Comparison of ENCODE assay signal across 8 cellular contexts in the genomic region with DNA sequence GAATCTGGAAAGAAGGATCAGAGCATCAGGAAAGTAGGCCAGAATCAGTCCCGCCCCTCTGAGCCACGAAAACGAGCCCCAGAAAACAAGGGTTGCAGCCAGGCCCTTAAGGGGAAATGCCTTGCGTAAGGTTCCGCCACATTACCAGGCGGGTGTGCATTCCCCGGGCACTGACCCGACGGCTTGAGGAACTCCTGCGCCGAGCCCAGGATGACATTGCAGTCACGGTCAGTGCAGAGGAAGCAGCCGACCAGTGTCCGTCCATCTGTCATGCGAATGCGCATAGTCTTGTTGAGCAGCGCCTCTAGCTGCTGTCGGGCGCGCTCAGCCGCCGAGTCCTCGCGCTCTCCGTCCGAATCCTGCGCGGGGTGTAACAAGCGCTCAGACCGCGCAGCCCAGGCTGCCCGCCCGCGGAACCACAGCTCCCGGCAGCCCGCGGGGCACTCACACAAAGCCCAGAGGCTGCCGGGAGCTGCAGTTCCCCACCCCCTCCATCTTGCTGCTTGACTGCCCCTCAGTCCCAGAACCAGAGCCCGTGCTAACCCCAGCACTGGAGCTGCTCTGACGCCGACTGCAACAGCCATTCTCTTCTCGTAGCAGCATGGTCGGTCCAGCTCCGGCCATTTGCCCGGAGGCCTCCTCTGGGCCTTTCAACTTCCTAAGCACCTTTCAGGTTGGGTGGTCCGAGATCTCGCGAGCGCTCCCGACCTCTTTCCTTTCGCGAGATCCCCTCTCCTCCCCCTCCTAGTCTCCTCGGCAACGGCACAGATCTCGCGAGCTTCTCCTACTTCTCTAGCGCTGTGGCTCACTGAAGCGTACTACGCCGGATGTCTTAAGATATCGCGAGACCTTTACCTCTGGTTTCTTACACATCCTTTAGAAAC. TPM values are rescaled to one million over a fixed set of nuclear protein-coding genes. Genes with fewer than 3 reads are reported as not detected.
DNase-seq lines count a peak whose midpoint lies in the region; ATAC-seq and TF ChIP-seq lines count a peak whose summit lies in the region.

A gene with protein sequence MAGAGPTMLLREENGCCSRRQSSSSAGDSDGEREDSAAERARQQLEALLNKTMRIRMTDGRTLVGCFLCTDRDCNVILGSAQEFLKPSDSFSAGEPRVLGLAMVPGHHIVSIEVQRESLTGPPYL (minus strand): TSS at position 720 of the 884 bp plus-strand sequence. CDS start 96 bp downstream, at position 624.

- H3K27ac ChIP-seq in angular gyrus (ENCODE audit: low read depth, low read length) (peak within 1 kb of the TSS; percentile 95), right atrium auricular region (peak within 1 kb of the TSS; percentile 90 to 98), vagina (peak within 1 kb of the TSS; percentile 85)

- intact Hi-C loops in T-helper 1 cell treated with Interleukin-12 subunit alpha and Interleukin-12 subunit beta and Interleukin-4 antibody, amounts not matched to agents 30 ng/mL and 1 ng/mL, for 36 hours (cut with micrococcal nuclease): loop anchor here (1.0 to 10.0 kb wide), 18 partner anchors 13 to 618 kb away; a partner anchor contains a TSS
- intact Hi-C loops in vagina (cut with DNase I): loop anchor here (5.0 kb wide), 1 partner anchor 35 kb away; no protein-coding TSS in a partner anchor

- TF ChIP-seq CTCF in GM13977 (IDR thresholded peaks at IDR 0.05; ENCODE audit: extremely low read depth, insufficient read depth, missing control alignments) (peak; percentile 60), right atrium auricular region (IDR thresholded peaks at IDR 0.05) (peak in 1 of 2 donors; percentile 74), vagina (IDR thresholded peaks at IDR 0.05) (peak in 2 of 3 experiments; percentile 11 to 31)

- in situ Hi-C loops in GM13977 (cut with MboI; ENCODE audit: low pct_unique_long_range_greater_than_20kb, low sequenced_read_pairs, unreplicated experiment): no loop called here

- TF ChIP-seq POLR2A in vagina (IDR thresholded peaks at IDR 0.05): peak in 1 of 2 donors; percentile 54

- peaks cover 19% of the 10 kb centered on the region for H3K36me3 ChIP-seq in right atrium auricular region
- peaks cover 0 to 12% of the 10 kb centered on the region in 2 donors for H3K36me3 ChIP-seq in vagina

- peak; percentile 76 for ATAC-seq in HG02884 (IDR thresholded peaks at IDR 0.05; ENCODE audit: unreplicated experiment)

- H3K4me3 ChIP-seq in right atrium auricular region (peak within 1 kb of the TSS; percentile 62 to 64), vagina (peak within 1 kb of the TSS; percentile 53 to 72)

- DNase-seq in GM13977 (ENCODE audit: low spot score): peak; percentile 95
- peak; percentile 99 for DNase-seq in NCI-H146 treated with DMSO at 0.1 percent for 48 hours (lab: John Stamatoyannopoulos, UW; ENCODE audit: unreplicated experiment)
- peak; percentile 98 for DNase-seq in right atrium auricular region (ENCODE audit: low spot score)
- peak; percentile 99 for DNase-seq in pulmonary artery endothelial cell (ENCODE audit: low read depth, low spot score)
- DNase-seq in vagina (ENCODE audit: extremely low spot score in 2 of 2): peak; percentile 96 to 99

- H3K4me1 ChIP-seq in right atrium auricular region: peaks cover 0 to 47% of the 10 kb centered on the region in 2 donors
- H3K4me1 ChIP-seq in vagina: peaks cover 38% of the 10 kb centered on the region

- H3K9me3 ChIP-seq in right atrium auricular region (no peaks in the 10 kb centered on the region), vagina (no peaks in the 10 kb centered on the region)

- H3K27me3 ChIP-seq in right atrium auricular region (no peaks in the 10 kb centered on the region), vagina (no peaks in the 10 kb centered on the region)

RNA-seq across cellular contexts. Expression of the gene that starts here (rescaled TPM):
- 51.5 and 59.9 TPM in 2 replicates for total RNA-seq in T-helper 1 cell treated with Interleukin-12 subunit alpha and Interleukin-12 subunit beta and Interleukin-4 antibody, amounts not matched to agents 30 ng/mL and 1 ng/mL, for 36 hours
- total RNA-seq in right atrium auricular region: 10 to 100 TPM; 77.1 to 85.0 TPM
- 95.4 and 120 TPM in 2 replicates for total RNA-seq in pulmonary artery endothelial cell
- 83.5 TPM for total RNA-seq in vagina

Comparison
In these comparisons a context has a peak if more than half of its experiments do, and no peak if none do; other contexts are left out.
1. Peak in every context shown above with its lines: DNase-seq, ATAC-seq, H3K4me3 ChIP-seq and H3K27ac ChIP-seq.